26 cellular contexts compared by ENCODE assay signal in genomic region chr10:32205666-32206065, GRCh38.
DNase-seq lines count a peak whose midpoint lies in the region; ATAC-seq and TF ChIP-seq lines count a peak whose summit lies in the region.
"Had no signal": no experiment of that assay in that cellular context is flagged by ENCODE, and none has a peak within 500 bp of the region (broad histone marks: within the 10 kb centered on the region; RNA-seq: fewer than 3 reads in every experiment).

No MANE protein-coding gene starts in this region.

- H3K36me3 Mint-ChIP-seq in mesothelial cell of epicardium: peaks cover 3% of the 10 kb centered on the region
- H3K36me3 Mint-ChIP-seq: activated naive CD8-positive, alpha-beta T cell treated with anti-CD3 and anti-CD28 coated beads for 36 hours; CD8-positive, alpha-beta T cell; stimulated activated memory B cell treated with anti-CD40 and anti-IgM and Interleukin-4, amounts not matched to agents 10 μg/mL and 1 μg/mL and 100 μg/mL, for 72 hours had no signal

- CTCF ChIA-PET in RWPE1 (lab: Yijun Ruan, JAX): interaction anchor here (0.7 kb wide), 2 partner anchors 12 to 212 kb away, joined by 3 read pairs; no protein-coding TSS in a partner anchor

- POLR2A ChIA-PET in RWPE1 (lab: Yijun Ruan, JAX; ENCODE audit: low non-redundant PET): interaction anchor here (0.7 kb wide), 1 partner anchor 63 kb away, joined by 4 read pairs; no protein-coding TSS in a partner anchor

- H3K4me1 Mint-ChIP-seq in mesothelial cell of epicardium: peaks cover 9% of the 10 kb centered on the region

- no peak for ATAC-seq in HG02623 (IDR thresholded peaks at IDR 0.05; ENCODE audit: unreplicated experiment)
- no peak for ATAC-seq in GM18907 (IDR thresholded peaks at IDR 0.05; ENCODE audit: unreplicated experiment)
- ATAC-seq: activated T-helper 17 cell treated with anti-CD3 and anti-CD28 coated beads, Interleukin-2, amount 50 U/mL, for 72 hours; CD8-positive, alpha-beta T cell; gastrocnemius medialis; left colon; naive thymus-derived CD8-positive, alpha-beta T cell; stimulated activated memory B cell treated with anti-CD40 and anti-IgM and Interleukin-4, amounts not matched to agents 10 μg/mL and 1 μg/mL and 100 μg/mL, for 72 hours had no signal

- peak overlapping the region; percentile 78 for H3K27ac Mint-ChIP-seq in mesothelial cell of epicardium
- H3K27ac Mint-ChIP-seq: activated naive CD8-positive, alpha-beta T cell treated with anti-CD3 and anti-CD28 coated beads for 36 hours; activated T-helper 17 cell treated with anti-CD3 and anti-CD28 coated beads, Interleukin-2, amount 50 U/mL, for 72 hours; CD8-positive, alpha-beta T cell; naive thymus-derived CD8-positive, alpha-beta T cell; stimulated activated memory B cell treated with anti-CD40 and anti-IgM and Interleukin-4, amounts not matched to agents 10 μg/mL and 1 μg/mL and 100 μg/mL, for 72 hours had no signal

- TF ChIP-seq CTCF in RWPE1 (conservative IDR thresholded peaks at IDR 0.05; ENCODE audit: low read depth): no peak
- TF ChIP-seq CTCF in cardiac fibroblast (IDR thresholded peaks at IDR 0.05; ENCODE audit: low read depth, low read length): no peak
- TF ChIP-seq CTCF in mesothelial cell of epicardium (IDR thresholded peaks at IDR 0.05; ENCODE audit: unreplicated experiment): no peak
- no peak for TF ChIP-seq CTCF in suprapubic skin (IDR thresholded peaks at IDR 0.05)

- DNase-seq in Caki2 (ENCODE audit: low read depth): peak; percentile 13
- DNase-seq in RWPE1 (ENCODE audit: low spot score): peak; percentile 21
- DNase-seq in cardiac fibroblast (ENCODE audit: low read depth in 2 of 2): peak; percentile 20 to 47
- no peak for DNase-seq in mesothelial cell of epicardium (ENCODE audit: low spot score in 2 of 2, unreplicated experiment in 2 of 2)
- DNase-seq in suprapubic skin (ENCODE audit: low spot score in 2 of 2): no peak
- DNase-seq in germinal center (ENCODE audit: low spot score): no peak
- DNase-seq: activated CD4-positive, alpha-beta T cell treated with anti-CD3 and anti-CD28 coated beads for 48 hours; activated naive CD8-positive, alpha-beta T cell treated with anti-CD3 and anti-CD28 coated beads for 36 hours; CD8-positive, alpha-beta T cell; gastrocnemius medialis; GOT3; left colon; mesendoderm; naive thymus-derived CD8-positive, alpha-beta T cell; NCI-H1105; NCI-H2107; NCI-H510A; ovary; sigmoid colon; stimulated activated CD4-positive, alpha-beta T cell treated with anti-CD3 and anti-CD28 coated beads, Interleukin-1b, Interleukin-23, amount 100 ng/mL, for 48 hours; SW 1271 had no signal

- no peak for TF ChIP-seq POLR2A in suprapubic skin (IDR thresholded peaks at IDR 0.05)

- H3K9me3 Mint-ChIP-seq in mesothelial cell of epicardium: peaks cover 11% of the 10 kb centered on the region
- H3K9me3 Mint-ChIP-seq: activated naive CD8-positive, alpha-beta T cell treated with anti-CD3 and anti-CD28 coated beads for 36 hours; CD8-positive, alpha-beta T cell had no signal

- no peaks in the 10 kb centered on the region for H3K27me3 Mint-ChIP-seq in mesothelial cell of epicardium (ENCODE audit: low read depth)
- H3K27me3 Mint-ChIP-seq: activated naive CD8-positive, alpha-beta T cell treated with anti-CD3 and anti-CD28 coated beads for 36 hours; activated T-helper 17 cell treated with anti-CD3 and anti-CD28 coated beads, Interleukin-2, amount 50 U/mL, for 72 hours had no signal

- 13% methylated on average over 1 of the region's 1 CpG for WGBS in suprapubic skin

- H3K4me3 Mint-ChIP-seq in mesothelial cell of epicardium: no peak overlapping the region
- H3K4me3 Mint-ChIP-seq: activated naive CD8-positive, alpha-beta T cell treated with anti-CD3 and anti-CD28 coated beads for 36 hours; activated T-helper 17 cell treated with anti-CD3 and anti-CD28 coated beads, Interleukin-2, amount 50 U/mL, for 72 hours; CD8-positive, alpha-beta T cell; naive thymus-derived CD8-positive, alpha-beta T cell; stimulated activated memory B cell treated with anti-CD40 and anti-IgM and Interleukin-4, amounts not matched to agents 10 μg/mL and 1 μg/mL and 100 μg/mL, for 72 hours had no signal

- no peaks in the 10 kb centered on the region for H3K9me3 ChIP-seq in suprapubic skin
- H3K9me3 ChIP-seq: gastrocnemius medialis, ovary, sigmoid colon, thoracic aorta had no signal

- in situ Hi-C loops in Caki2 (cut with HindIII; ENCODE audit: low pct_unique_long_range_greater_than_20kb, low sequenced_read_pairs): no loop called here

- TF ChIP-seq EP300 in suprapubic skin (IDR thresholded peaks at IDR 0.05): no peak

- H3K27ac ChIP-seq in RWPE1 (no peak overlapping the region), suprapubic skin (no peak overlapping the region)
- H3K27ac ChIP-seq: gastrocnemius medialis, ovary, sigmoid colon had no signal

- H3K27me3 ChIP-seq in suprapubic skin: no peaks in the 10 kb centered on the region
- H3K27me3 ChIP-seq: gastrocnemius medialis, ovary, sigmoid colon had no signal

- H3K4me3 ChIP-seq in cardiac fibroblast (replicated peaks in 1 of 2; ENCODE audit: low read depth in 2 of 2, low read length in 2 of 2): no peak overlapping the region
- no peak overlapping the region for H3K4me3 ChIP-seq in suprapubic skin
- H3K4me3 ChIP-seq: gastrocnemius medialis, ovary, sigmoid colon, thoracic aorta had no signal

- H3K36me3 ChIP-seq in suprapubic skin: no peaks in the 10 kb centered on the region
- H3K36me3 ChIP-seq: gastrocnemius medialis, ovary, sigmoid colon, thoracic aorta had no signal

- no peaks in the 10 kb centered on the region for H3K4me1 ChIP-seq in suprapubic skin
- H3K4me1 ChIP-seq: gastrocnemius medialis, sigmoid colon had no signal

Comparison
In these comparisons a context has a peak if more than half of its experiments do, and no peak if none do; other contexts are left out.
1. DNase-seq: peak in Caki2 (single experiment), RWPE1 (single experiment) and cardiac fibroblast (2 of 2); none in mesothelial cell of epicardium (0 of 2), suprapubic skin (0 of 2) and germinal center (single experiment).